Comparison of ENCODE assay signal across 18 cellular contexts in the genomic region with DNA sequence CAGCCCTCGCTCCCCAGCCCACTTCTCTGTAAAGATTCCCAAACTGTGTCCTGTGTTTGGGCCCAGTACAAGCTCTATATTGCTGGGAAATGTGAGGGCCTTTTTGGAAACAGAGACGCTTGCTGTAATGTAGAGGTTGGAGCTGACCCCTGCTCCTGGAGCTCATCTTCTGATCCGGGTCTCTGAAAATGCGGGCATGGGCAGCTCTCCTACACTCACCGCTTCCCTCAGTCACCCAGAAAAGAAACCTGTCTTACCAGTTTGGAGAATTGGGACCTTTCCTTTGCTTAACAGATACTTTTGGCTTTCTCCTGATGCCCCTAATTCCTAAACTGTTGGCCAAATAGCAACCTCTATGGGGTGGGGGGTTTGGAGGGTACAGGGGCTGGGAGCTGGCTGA. TPM values are rescaled to one million over a fixed set of nuclear protein-coding genes. Genes with fewer than 3 reads are reported as not detected.
DNase-seq lines count a peak whose midpoint lies in the region; ATAC-seq, FAIRE-seq and TF ChIP-seq lines count a peak whose summit lies in the region.
"Had no signal": no experiment of that assay in that cellular context is flagged by ENCODE, and none has a peak within 500 bp of the region (broad histone marks: within the 10 kb centered on the region; RNA-seq: fewer than 3 reads in every experiment).

No MANE protein-coding gene starts in this region.

- H3K4me1 ChIP-seq in heart left ventricle: peaks cover 5 to 78% (median 56%) of the 10 kb centered on the region in 12 donors
- peaks cover 11 to 38% of the 10 kb centered on the region in 2 donors for H3K4me1 ChIP-seq in ascending aorta
- H3K4me1 ChIP-seq in mesenchymal stem cell (ENCODE audit: control insufficient read depth, insufficient read depth, low read depth, low read length): peaks cover 58% of the 10 kb centered on the region
- H3K4me1 ChIP-seq in tibial artery: peaks cover 0 to 57% (median 49%) of the 10 kb centered on the region in 4 donors
- peaks cover 0 to 2% of the 10 kb centered on the region in 2 donors for H3K4me1 ChIP-seq in small intestine (ENCODE audit: control insufficient read depth in 2 of 2, insufficient read depth in 1 of 2, low read depth in 1 of 2, low read length in 1 of 2)

- H3K27ac ChIP-seq in heart left ventricle (peak overlapping the region; percentile 9 to 99 (median 81)), ascending aorta (peak overlapping the region; percentile 74 to 88), mesenchymal stem cell (ENCODE audit: low read length, poor library complexity, severe bottlenecking) (no peak overlapping the region), tibial artery (peak overlapping the region; percentile 76), small intestine (ENCODE audit: low read depth in 1 of 2, low read length in 1 of 2) (no peak overlapping the region)
- H3K27ac ChIP-seq: HL-60, SJSA1 had no signal

- no peak overlapping the region for H2BK120ac ChIP-seq in mesenchymal stem cell (ENCODE audit: low read depth, low read length)

- peak overlapping the region; percentile 53 for H2AK5ac ChIP-seq in mesenchymal stem cell (ENCODE audit: low read length, severe bottlenecking)

- H3K4ac ChIP-seq in mesenchymal stem cell (ENCODE audit: low read depth in 1 of 2, low read length in 2 of 2): no peak overlapping the region

- 69 to 85% (median 82%) methylated on average over 5 of the region's 5 CpGs for WGBS in heart left ventricle, 4 donors
- WGBS in mesenchymal stem cell: 100% methylated on average over 4 of the region's 5 CpGs
- 86 to 95% (median 94%) methylated on average over 5 of the region's 5 CpGs for WGBS in small intestine, 3 donors

- H3K18ac ChIP-seq in mesenchymal stem cell (ENCODE audit: low read depth in 1 of 2, low read length in 2 of 2): no peak overlapping the region

- H3K79me1 ChIP-seq in mesenchymal stem cell (replicated peaks; ENCODE audit: low read length, poor library complexity, severe bottlenecking): peaks cover 12% of the 10 kb centered on the region

- no peaks in the 10 kb centered on the region for H3K9me3 ChIP-seq in heart left ventricle
- no peaks in the 10 kb centered on the region for H3K9me3 ChIP-seq in ascending aorta
- H3K9me3 ChIP-seq in mesenchymal stem cell (ENCODE audit: control insufficient read depth, low read length): no peaks in the 10 kb centered on the region
- no peaks in the 10 kb centered on the region for H3K9me3 ChIP-seq in tibial artery
- H3K9me3 ChIP-seq in small intestine (ENCODE audit: control insufficient read depth, low read depth): no peaks in the 10 kb centered on the region
- H3K9me3 ChIP-seq: SJSA1 had no signal

- ATAC-seq in heart left ventricle (no peak), Right ventricle myocardium inferior (no peak), GM21528 (IDR thresholded peaks at IDR 0.05; ENCODE audit: low FRiP score, unreplicated experiment) (no peak)
- ATAC-seq: left lobe of liver had no signal

- intact Hi-C loops in heart left ventricle (cut with DNase I) (no loop called here), Right ventricle myocardium inferior (cut with DNase I) (loop anchor here (2.0 kb wide), 1 partner anchor 15 kb away; no protein-coding TSS in a partner anchor), ascending aorta (cut with DNase I) (no loop called here), tibial artery (cut with DNase I; ENCODE audit: low total_unique reads) (no loop called here)

- H3K36me3 ChIP-seq in heart left ventricle: peaks cover 0 to 53% (median 46%) of the 10 kb centered on the region in 9 donors
- H3K36me3 ChIP-seq in ascending aorta: peaks cover 46 to 48% of the 10 kb centered on the region in 2 donors
- peaks cover 39 to 45% of the 10 kb centered on the region in 2 experiments for H3K36me3 ChIP-seq in mesenchymal stem cell (ENCODE audit: control insufficient read depth in 1 of 2, insufficient read depth in 2 of 2, low read depth in 1 of 2, low read length in 2 of 2)
- peaks cover 46 to 48% (median 47%) of the 10 kb centered on the region in 3 donors for H3K36me3 ChIP-seq in tibial artery
- peaks cover 15% of the 10 kb centered on the region in 2 donors for H3K36me3 ChIP-seq in small intestine (ENCODE audit: control insufficient read depth in 2 of 2, insufficient read depth in 2 of 2, low read length in 2 of 2)

- H3K27me3 ChIP-seq in heart left ventricle (no peaks in the 10 kb centered on the region), ascending aorta (no peaks in the 10 kb centered on the region), mesenchymal stem cell (ENCODE audit: control insufficient read depth in 1 of 2, insufficient read depth in 1 of 2, low read length in 2 of 2) (no peaks in the 10 kb centered on the region), tibial artery (no peaks in the 10 kb centered on the region), small intestine (ENCODE audit: control insufficient read depth in 2 of 2, insufficient read depth in 2 of 2, low read length in 2 of 2) (no peaks in the 10 kb centered on the region)
- H3K27me3 ChIP-seq: SJSA1 had no signal

- FAIRE-seq in small intestine (lab: Jason Lieb, UNC): no peak
- FAIRE-seq: G401.6 had no signal

- no peak overlapping the region for H3K23ac ChIP-seq in mesenchymal stem cell (ENCODE audit: low read length in 2 of 2)

- no peak overlapping the region for H3K9ac ChIP-seq in mesenchymal stem cell (ENCODE audit: low read length)

- no peak overlapping the region for H2AFZ ChIP-seq in mesenchymal stem cell (ENCODE audit: low read depth, low read length)

- DNase-seq in heart left ventricle (no peak), Right ventricle myocardium inferior (ENCODE audit: missing footprints) (no peak), ascending aorta (ENCODE audit: low spot score in 2 of 2) (no peak), mesenchymal stem cell (no peak), tibial artery (no peak), mesenteric fat pad (ENCODE audit: low spot score) (no peak), small intestine (no peak)
- DNase-seq: activated CD4-positive, alpha-beta T cell treated with anti-CD3 and anti-CD28 coated beads, Interleukin-2, amount 50 U/mL, for 4 hours; activated gamma-delta T cell; amygdala; DMS 273 treated with DMSO at 0.1 percent for 48 hours; NCI-H1417 treated with DMSO at 0.1 percent for 48 hours; NCI-H69 had no signal

- H3K4me3 ChIP-seq in heart left ventricle (no peak overlapping the region), ascending aorta (no peak overlapping the region), mesenchymal stem cell (ENCODE audit: insufficient read depth in 1 of 2, low read depth in 1 of 2, low read length in 2 of 2) (no peak overlapping the region), tibial artery (no peak overlapping the region), small intestine (ENCODE audit: low read depth in 1 of 2, low read length in 2 of 2) (no peak overlapping the region)
- H3K4me3 ChIP-seq: SJSA1 had no signal

- no peak overlapping the region for H3K14ac ChIP-seq in mesenchymal stem cell (ENCODE audit: low read length in 2 of 2)

- H4K8ac ChIP-seq in mesenchymal stem cell (ENCODE audit: low read length): no peak overlapping the region

- no peak overlapping the region for H2BK5ac ChIP-seq in mesenchymal stem cell (ENCODE audit: low read depth, low read length, poor library complexity, severe bottlenecking)

- no peak overlapping the region for H3K4me2 ChIP-seq in mesenchymal stem cell (ENCODE audit: low read length, poor library complexity, severe bottlenecking)

- no peak overlapping the region for H2BK15ac ChIP-seq in mesenchymal stem cell (ENCODE audit: low read depth, poor library complexity, severe bottlenecking)

- TF ChIP-seq CTCF in heart left ventricle (IDR thresholded peaks at IDR 0.05): no peak
- TF ChIP-seq CTCF in ascending aorta (IDR thresholded peaks at IDR 0.05): no peak
- TF ChIP-seq CTCF in tibial artery (IDR thresholded peaks at IDR 0.05): no peak

- H4K91ac ChIP-seq in mesenchymal stem cell (ENCODE audit: low read length): no peak overlapping the region

- H2BK12ac ChIP-seq in mesenchymal stem cell (ENCODE audit: low read length in 2 of 2): no peak overlapping the region

- TF ChIP-seq POLR2A in heart left ventricle (IDR thresholded peaks at IDR 0.05): no peak

RNA-seq across cellular contexts. Expression of gene BAG3, which starts 18.2 kb away (rescaled TPM):
- 100 to 1,000 TPM in 8 of 9 donors, 10 to 100 TPM in 1; 85.1 to 219 (median 141) TPM for total RNA-seq in heart left ventricle
- 100 to 1,000 TPM in 1 of 2 donors, 10 to 100 TPM in 1; 78.8 to 271 TPM for polyA plus RNA-seq in heart left ventricle
- total RNA-seq in Right ventricle myocardium inferior: 152 TPM
- 88.0 TPM for total RNA-seq in ascending aorta
- 66.0 TPM for polyA plus RNA-seq in mesenchymal stem cell (2013, experiment 1 of 2)
- 65.0 TPM for polyA plus RNA-seq in mesenchymal stem cell (2013, experiment 2 of 2)
- total RNA-seq in mesenteric fat pad: 83.3 TPM
- 10 to 100 TPM in 2 of 3 donors, 1 to 10 TPM in 1; 9.5 to 15.3 (median 11.2) TPM for polyA plus RNA-seq in small intestine

RNA-seq across cellular contexts. Expression of gene INPP5F, which starts 56.5 kb away (rescaled TPM):
- total RNA-seq in heart left ventricle (1 to 10 TPM; 3.9 to 9.9 (median 6.6) TPM), Right ventricle myocardium inferior (4.0 TPM), ascending aorta (5.1 TPM), mesenteric fat pad (16.6 TPM)
- polyA plus RNA-seq in heart left ventricle (1 to 10 TPM; 3.0 to 5.4 TPM), small intestine (1 to 10 TPM; 3.5 to 6.2 (median 4.2) TPM)
- 24.1 TPM for polyA plus RNA-seq in mesenchymal stem cell (2013, experiment 1 of 2)
- polyA plus RNA-seq in mesenchymal stem cell (2013, experiment 2 of 2): 25.7 TPM

Comparison
In these comparisons a context has a peak if more than half of its experiments do, and no peak if none do; other contexts are left out.
1. H3K27ac ChIP-seq: peak in heart left ventricle (12 of 12), ascending aorta (2 of 2) and tibial artery (2 of 2); none in mesenchymal stem cell (single experiment) and small intestine (0 of 2).